20 cellular contexts compared by ENCODE assay signal in the genomic region with DNA sequence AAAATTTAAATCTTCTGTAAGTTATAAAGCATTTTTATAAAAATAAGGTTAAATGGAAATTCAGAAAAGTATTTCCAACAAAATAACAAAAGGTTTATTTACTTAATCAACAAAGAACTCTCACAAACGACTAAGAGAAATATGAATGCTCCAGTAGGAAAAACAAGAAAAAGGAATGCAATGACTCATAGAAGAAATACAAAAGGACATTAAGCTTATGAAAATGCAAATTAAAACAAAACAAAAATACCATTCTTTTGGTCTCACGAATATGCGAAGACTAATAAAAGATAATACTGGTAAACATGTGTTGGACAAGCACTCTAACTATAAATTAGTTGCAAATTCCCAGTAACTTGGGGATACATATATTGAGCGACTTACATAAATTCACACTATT. TPM values are rescaled to one million over a fixed set of nuclear protein-coding genes. Genes with fewer than 3 reads are reported as not detected.
DNase-seq lines count a peak whose midpoint lies in the region; ATAC-seq and FAIRE-seq lines count a peak whose summit lies in the region.
"Had no signal": no experiment of that assay in that cellular context is flagged by ENCODE, and none has a peak within 500 bp of the region (broad histone marks: within the 10 kb centered on the region; RNA-seq: fewer than 3 reads in every experiment).

No MANE protein-coding gene starts in this region.

- DNase-seq in LHCN-M2 (ENCODE audit: low read depth) (peak; percentile 45), caudate nucleus (lab: John Stamatoyannopoulos, UW) (no peak), globus pallidus (ENCODE audit: low spot score) (peak; percentile 24), NCI-H774 (lab: John Stamatoyannopoulos, UW) (no peak), MV-4-11 (lab: John Stamatoyannopoulos, UW) (no peak)
- DNase-seq in effector CD8-positive, alpha-beta T cell (lab: John Stamatoyannopoulos, UW): no peak
- DNase-seq: 8988T, Caco-2, NCI-H1105, NCI-H1694 treated with DMSO at 0.1 percent for 48 hours, NCI-H446, NCI-H82, Peyer's patch, SHP77 treated with DMSO at 0.1 percent for 48 hours had no signal

- H3K27ac ChIP-seq in caudate nucleus (ENCODE audit: low read depth, low read length): peak overlapping the region; percentile 60
- H3K27ac ChIP-seq: HL-60, Peyer's patch had no signal

- peak; percentile 89 for FAIRE-seq in A204.1 (lab: Jason Lieb, UNC)
- FAIRE-seq: GM12891, GM19239 had no signal

- no peak for ATAC-seq in GM21717 (IDR thresholded peaks at IDR 0.05; ENCODE audit: unreplicated experiment)
- ATAC-seq: GM23338 had no signal

RNA-seq across cellular contexts. Expression of gene TBC1D5, which starts 17.5 kb away (rescaled TPM):
- total RNA-seq in LHCN-M2 (2014; rRNA removed): 73.7 and 92.2 TPM in 2 replicates
- 22.3 TPM for polyA plus RNA-seq in LHCN-M2 (2012)

Comparison
In these comparisons a context has a peak if more than half of its experiments do, and no peak if none do; other contexts are left out.
1. DNase-seq: peak in LHCN-M2 (single experiment) and globus pallidus (single experiment); none in caudate nucleus (0 of 61), NCI-H774 (single experiment), MV-4-11 (single experiment) and effector CD8-positive, alpha-beta T cell (single experiment).